7 cellular contexts compared by ENCODE assay signal in the genomic region with DNA sequence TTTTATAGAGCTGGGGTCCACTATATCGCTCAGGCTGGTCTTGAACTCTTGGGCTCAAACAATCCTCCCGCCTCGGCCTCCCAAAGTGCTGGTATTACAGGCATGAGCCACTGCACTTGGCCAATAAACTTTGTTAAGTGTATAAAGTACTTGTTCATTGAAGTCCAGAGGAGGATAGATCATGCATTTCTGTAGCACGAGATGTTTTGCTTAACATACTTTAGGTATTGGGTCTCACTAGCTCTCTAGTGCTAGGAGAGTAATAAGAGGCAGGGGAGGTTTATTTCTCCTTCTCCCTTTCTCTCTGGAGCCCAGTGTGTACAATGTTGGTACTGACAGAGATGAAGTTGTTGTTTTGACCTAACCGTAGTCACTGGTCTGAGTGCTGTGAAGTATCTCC.
"Had no signal": no experiment of that assay in that cellular context is flagged by ENCODE, and none has a peak within 500 bp of the region (broad histone marks: within the 10 kb centered on the region; RNA-seq: fewer than 3 reads in every experiment).

No MANE protein-coding gene starts in this region.

- H3K4me1 ChIP-seq: HAP-1 had no signal

- H3K36me3 ChIP-seq: HAP-1 had no signal

- H3K27ac ChIP-seq: GM23248, HL-60 had no signal

- H3K9me3 ChIP-seq: HAP-1 had no signal

- DNase-seq: GM23248, GOT3, H7, KG1 had no signal

- H2AFZ ChIP-seq: GM23248 had no signal

- H3K4me3 ChIP-seq: GM23248, HAP-1, K562 had no signal
